Comparison of ENCODE assay signal across 11 cellular contexts in the genomic region with DNA sequence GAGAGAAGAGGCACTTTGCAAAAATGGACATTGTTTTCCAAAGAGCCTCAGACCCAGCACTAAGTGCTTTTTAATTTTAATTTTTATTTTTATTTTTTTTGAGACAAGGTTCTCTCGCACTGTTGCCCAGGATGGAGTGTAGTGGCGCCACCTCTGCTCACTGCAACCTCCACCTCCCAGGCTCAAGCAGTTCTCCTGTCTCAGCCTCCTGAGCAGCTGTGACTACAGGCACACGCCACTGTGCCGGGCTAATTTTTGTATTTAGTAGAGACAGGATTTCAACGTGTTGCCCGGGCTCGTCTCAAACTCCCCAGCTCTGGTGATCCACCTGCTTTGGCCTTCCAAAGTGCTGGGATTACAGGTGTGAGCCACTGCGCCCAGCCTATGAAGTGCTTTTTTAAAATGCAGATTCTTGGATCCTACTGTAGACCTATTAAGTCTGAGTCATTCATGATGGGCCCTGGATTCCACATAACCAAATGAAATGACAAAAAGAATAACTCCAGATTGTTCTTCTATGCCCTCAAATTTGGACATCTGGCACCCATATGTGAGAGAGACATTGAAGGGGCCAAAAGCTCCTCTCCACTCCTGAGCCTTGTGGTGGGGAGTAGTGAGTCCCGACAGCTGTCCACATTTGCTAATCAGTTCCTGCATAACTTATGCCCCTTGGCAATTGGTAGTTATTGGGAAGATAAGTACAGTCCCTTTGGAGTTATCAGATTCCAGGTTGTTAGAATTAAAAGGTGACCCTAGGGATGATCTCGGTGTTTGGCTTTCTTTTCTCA. TPM values are rescaled to one million over a fixed set of nuclear protein-coding genes. Genes with fewer than 3 reads are reported as not detected.
A peak's percentile ranks its signal among the peaks of the same experiment; 100 is the strongest.
DNase-seq lines count a peak whose midpoint lies in the region; ATAC-seq and TF ChIP-seq lines count a peak whose summit lies in the region.
"Had no signal": no experiment of that assay in that cellular context is flagged by ENCODE, and none has a peak within 500 bp of the region (broad histone marks: within the 10 kb centered on the region; RNA-seq: fewer than 3 reads in every experiment).

No MANE protein-coding gene starts in this region.

- H3K27me3 ChIP-seq in NT2/D1 (ENCODE audit: insufficient read depth, insufficient read length) (no peaks in the 10 kb centered on the region), smooth muscle cell (ENCODE audit: low read depth) (no peaks in the 10 kb centered on the region), ovary (no peaks in the 10 kb centered on the region), gastroesophageal sphincter (no peaks in the 10 kb centered on the region)

- DNase-seq in GM04503 (ENCODE audit: low read depth) (peak; percentile 47), NT2/D1 (ENCODE audit: low read depth, low spot score) (no peak), epidermal melanocyte (ENCODE audit: insufficient read length, low spot score) (peak; percentile 62), smooth muscle cell (lab: John Stamatoyannopoulos, UW; ENCODE audit: unreplicated experiment) (no peak), posterior vena cava (ENCODE audit: low spot score) (no peak), ovary (no peak)
- DNase-seq: head of caudate nucleus, KBM-7, NCI-H748 treated with DMSO at 0.1 percent for 48 hours, T-helper 17 cell had no signal

- no peak overlapping the region for H2AFZ ChIP-seq in smooth muscle cell (ENCODE audit: low read depth)

- peaks cover 4% of the 10 kb centered on the region for H3K4me1 ChIP-seq in NT2/D1 (ENCODE audit: insufficient read depth, insufficient read length)
- peaks cover 15% of the 10 kb centered on the region for H3K4me1 ChIP-seq in smooth muscle cell (ENCODE audit: low read depth)
- peaks cover 2% of the 10 kb centered on the region for H3K4me1 ChIP-seq in ovary (ENCODE audit: insufficient read depth)
- H3K4me1 ChIP-seq in gastroesophageal sphincter = peaks cover 0 to 30% (median 7%) of the 10 kb centered on the region in 3 donors

- H3K4me2 ChIP-seq in smooth muscle cell = peak overlapping the region; percentile 87

- H4K20me1 ChIP-seq in smooth muscle cell (ENCODE audit: low read depth) = peaks cover 83% of the 10 kb centered on the region

- WGBS in smooth muscle cell (ENCODE audit: low lambda C conversion rate) = 46% methylated on average over 10 of the region's 10 CpGs
- 85 to 93% (median 90%) methylated on average over 10 of the region's 10 CpGs for WGBS in ovary, 3 donors
- 86 to 95% methylated on average over 3 to 6 of the region's 10 CpGs for WGBS in gastroesophageal sphincter (ENCODE audit: low coverage in 1 of 2), 2 donors

- TF ChIP-seq CTCF in smooth muscle cell (IDR thresholded peaks at IDR 0.05; ENCODE audit: borderline replicate concordance, insufficient read depth, poor library complexity, severe bottlenecking) = no peak
- TF ChIP-seq CTCF in ovary (IDR thresholded peaks at IDR 0.05) = no peak
- TF ChIP-seq CTCF in gastroesophageal sphincter (IDR thresholded peaks at IDR 0.05) = no peak

- no peak for TF ChIP-seq EP300 in ovary (IDR thresholded peaks at IDR 0.05)
- no peak for TF ChIP-seq EP300 in gastroesophageal sphincter (IDR thresholded peaks at IDR 0.05)

- no peak for ATAC-seq in gastroesophageal sphincter
- ATAC-seq: T-helper 17 cell had no signal

- intact Hi-C loops in posterior vena cava (cut with DNase I) (no loop called here), ovary (cut with DNase I) (no loop called here)

- TF ChIP-seq POLR2A in ovary (IDR thresholded peaks at IDR 0.05) (no peak), gastroesophageal sphincter (IDR thresholded peaks at IDR 0.05) (no peak)

- H3K9ac ChIP-seq in NT2/D1 (ENCODE audit: insufficient read length, low read depth) (no peak overlapping the region), smooth muscle cell (ENCODE audit: low read depth) (no peak overlapping the region)

- H3K36me3 ChIP-seq in NT2/D1 (ENCODE audit: insufficient read depth, insufficient read length, low read length) (peaks cover 34% of the 10 kb centered on the region), smooth muscle cell (ENCODE audit: low read depth) (no peaks in the 10 kb centered on the region), ovary (no peaks in the 10 kb centered on the region), gastroesophageal sphincter (no peaks in the 10 kb centered on the region)

- peaks cover 9% of the 10 kb centered on the region for H3F3A ChIP-seq in smooth muscle cell (ENCODE audit: low read depth)

- H3K9me3 ChIP-seq in NT2/D1 (ENCODE audit: insufficient read depth, low read length) (no peaks in the 10 kb centered on the region), smooth muscle cell (replicated peaks; ENCODE audit: low read depth) (no peaks in the 10 kb centered on the region), ovary (no peaks in the 10 kb centered on the region), gastroesophageal sphincter (no peaks in the 10 kb centered on the region)

- H3K4me3 ChIP-seq in NT2/D1 (ENCODE audit: insufficient read length, low read depth) = peak overlapping the region; percentile 4
- H3K4me3 ChIP-seq in smooth muscle cell = peak overlapping the region; percentile 90
- H3K4me3 ChIP-seq in ovary = no peak overlapping the region
- H3K4me3 ChIP-seq in gastroesophageal sphincter = no peak overlapping the region

- H3K79me2 ChIP-seq in smooth muscle cell (ENCODE audit: low read depth) = peaks cover 81% of the 10 kb centered on the region

- H3K27ac ChIP-seq in smooth muscle cell (ENCODE audit: low read depth) = no peak overlapping the region
- H3K27ac ChIP-seq in ovary = no peak overlapping the region
- no peak overlapping the region for H3K27ac ChIP-seq in gastroesophageal sphincter

RNA-seq across cellular contexts. Expression of gene NOCT, which starts 3.6 kb away (rescaled TPM):
- total RNA-seq in smooth muscle cell (33.4 and 34.4 TPM in 2 replicates), posterior vena cava (1 to 10 TPM; 5.0 to 9.6 TPM), ovary (1 to 10 TPM in 6 of 7 donors, under 1 TPM in 1; 0.97 to 5.9 (median 1.8) TPM), gastroesophageal sphincter (1 to 10 TPM; 1.2 to 3.5 (median 3.4) TPM)
- polyA plus RNA-seq in smooth muscle cell (6.7 and 8.8 TPM in 2 replicates), ovary (1 to 10 TPM in 1 of 2 donors, under 1 TPM in 1; 0.54 to 2.5 TPM)

Comparison
In these comparisons a context has a peak if more than half of its experiments do, and no peak if none do; other contexts are left out.
1. DNase-seq: peak in GM04503 (single experiment) and epidermal melanocyte (single experiment); none in NT2/D1 (single experiment), smooth muscle cell (single experiment), posterior vena cava (single experiment) and ovary (0 of 5).
2. H3K4me3 ChIP-seq: peak in NT2/D1 (single experiment) and smooth muscle cell (single experiment); none in ovary (single experiment) and gastroesophageal sphincter (0 of 2).